In the genomic region with DNA sequence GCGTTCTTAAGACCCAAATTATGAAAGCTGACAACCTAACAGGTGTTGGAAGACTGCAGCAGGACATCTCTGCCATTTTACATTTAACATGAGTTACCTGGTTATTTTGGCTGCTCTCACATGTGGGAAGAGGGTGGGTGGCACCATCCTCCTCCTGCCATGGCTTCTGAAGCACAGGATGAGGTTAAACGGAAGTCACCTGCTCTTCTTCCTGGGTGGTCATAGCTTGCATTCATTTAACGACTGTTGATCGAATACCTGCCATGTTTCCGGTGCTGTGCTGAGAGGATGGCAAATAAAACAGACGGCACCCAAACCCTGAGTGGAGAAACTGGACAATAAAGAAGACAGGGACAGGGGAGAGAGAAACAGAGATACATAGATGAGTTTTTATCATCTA, we compare ENCODE assay signal across 17 cellular contexts.
DNase-seq lines count a peak whose midpoint lies in the region; ATAC-seq and TF ChIP-seq lines count a peak whose summit lies in the region.
"Had no signal": no experiment of that assay in that cellular context is flagged by ENCODE, and none has a peak within 500 bp of the region (broad histone marks: within the 10 kb centered on the region; RNA-seq: fewer than 3 reads in every experiment).

No MANE protein-coding gene starts in this region.

- TF ChIP-seq POLR2A in suprapubic skin (IDR thresholded peaks at IDR 0.05), result no peak

- WGBS in suprapubic skin, result 93% methylated on average over 6 of the region's 6 CpGs

- H3K36me3 ChIP-seq in CD8-positive, alpha-beta T cell (ENCODE audit: insufficient read depth, low read length), result no peaks in the 10 kb centered on the region
- H3K36me3 ChIP-seq in suprapubic skin, result no peaks in the 10 kb centered on the region

- H3K4me3 ChIP-seq in CD8-positive, alpha-beta T cell (ENCODE audit: low read depth, low read length), result no peak overlapping the region
- no peak overlapping the region for H3K4me3 ChIP-seq in suprapubic skin
- H3K4me3 ChIP-seq: K562 had no signal

- H3K27me3 Mint-ChIP-seq in activated CD8-positive, alpha-beta memory T cell treated with anti-CD3 and anti-CD28 coated beads, Interleukin-2, amount 10 ng/mL, durations not matched to agents 7 days and 5 days, result no peaks in the 10 kb centered on the region
- no peaks in the 10 kb centered on the region for H3K27me3 Mint-ChIP-seq in CD8-positive, alpha-beta T cell (ENCODE audit: low read depth)
- H3K27me3 Mint-ChIP-seq in T-helper 2 cell treated with Interferon-gamma antibody and Interleukin-4, amounts not matched to agents 5 μg/mL and 100 μg/mL, for 36 hours (ENCODE audit: low read depth), result no peaks in the 10 kb centered on the region
- no peaks in the 10 kb centered on the region for H3K27me3 Mint-ChIP-seq in type B pancreatic cell

- intact Hi-C loops in CD8-positive, alpha-beta T cell (cut with DNase I, micrococcal nuclease), result no loop called here

- TF ChIP-seq CTCF in CD8-positive, alpha-beta T cell (IDR thresholded peaks at IDR 0.05), result no peak
- TF ChIP-seq CTCF in suprapubic skin (IDR thresholded peaks at IDR 0.05) (no peak), foreskin keratinocyte (conservative IDR thresholded peaks at IDR 0.05) (no peak), type B pancreatic cell (conservative IDR thresholded peaks at IDR 0.05) (no peak)

- POLR2A ChIA-PET in CD8-positive, alpha-beta T cell (lab: Charles Lee), result interaction anchor here (1.4 kb wide), 1 partner anchor 16 kb away, joined by 4 read pairs; no protein-coding TSS in a partner anchor

- peaks cover 6% of the 10 kb centered on the region for H3K4me1 Mint-ChIP-seq in activated CD8-positive, alpha-beta memory T cell treated with anti-CD3 and anti-CD28 coated beads, Interleukin-2, amount 10 ng/mL, durations not matched to agents 7 days and 5 days
- H3K4me1 Mint-ChIP-seq in CD8-positive, alpha-beta T cell (ENCODE audit: low read depth), result peaks cover 24% of the 10 kb centered on the region
- peaks cover 4% of the 10 kb centered on the region for H3K4me1 Mint-ChIP-seq in T-helper 2 cell treated with Interferon-gamma antibody and Interleukin-4, amounts not matched to agents 5 μg/mL and 100 μg/mL, for 36 hours (ENCODE audit: low read depth)
- no peaks in the 10 kb centered on the region for H3K4me1 Mint-ChIP-seq in type B pancreatic cell (ENCODE audit: unreplicated experiment)

- no peak overlapping the region for H3K27ac ChIP-seq in CD8-positive, alpha-beta T cell (ENCODE audit: low read depth, low read length)
- H3K27ac ChIP-seq in suprapubic skin, result peak overlapping the region; percentile 27
- H3K27ac ChIP-seq in foreskin keratinocyte, result no peak overlapping the region
- H3K27ac ChIP-seq: C4-2B had no signal

- TF ChIP-seq EP300 in suprapubic skin (IDR thresholded peaks at IDR 0.05), result no peak

- peaks cover 15% of the 10 kb centered on the region for H3K36me3 Mint-ChIP-seq in activated CD8-positive, alpha-beta memory T cell treated with anti-CD3 and anti-CD28 coated beads, Interleukin-2, amount 10 ng/mL, durations not matched to agents 7 days and 5 days
- peaks cover 39% of the 10 kb centered on the region for H3K36me3 Mint-ChIP-seq in CD8-positive, alpha-beta T cell
- H3K36me3 Mint-ChIP-seq in T-helper 2 cell treated with Interferon-gamma antibody and Interleukin-4, amounts not matched to agents 5 μg/mL and 100 μg/mL, for 36 hours (ENCODE audit: low read depth), result peaks cover 13% of the 10 kb centered on the region
- peaks cover 4% of the 10 kb centered on the region for H3K36me3 Mint-ChIP-seq in type B pancreatic cell

- peaks cover 4% of the 10 kb centered on the region for H3K9me3 Mint-ChIP-seq in activated CD8-positive, alpha-beta memory T cell treated with anti-CD3 and anti-CD28 coated beads, Interleukin-2, amount 10 ng/mL, durations not matched to agents 7 days and 5 days (ENCODE audit: low read depth)
- peaks cover 16% of the 10 kb centered on the region for H3K9me3 Mint-ChIP-seq in CD8-positive, alpha-beta T cell
- peaks cover 5% of the 10 kb centered on the region for H3K9me3 Mint-ChIP-seq in T-helper 2 cell treated with Interferon-gamma antibody and Interleukin-4, amounts not matched to agents 5 μg/mL and 100 μg/mL, for 36 hours
- H3K9me3 Mint-ChIP-seq in type B pancreatic cell, result no peaks in the 10 kb centered on the region

- H3K9me3 ChIP-seq in CD8-positive, alpha-beta T cell (ENCODE audit: low read length), result no peaks in the 10 kb centered on the region
- peaks cover 4% of the 10 kb centered on the region for H3K9me3 ChIP-seq in suprapubic skin

- ATAC-seq in activated CD8-positive, alpha-beta memory T cell treated with anti-CD3 and anti-CD28 coated beads, Interleukin-2, amount 10 ng/mL, durations not matched to agents 7 days and 5 days, result no peak
- no peak for ATAC-seq in CD8-positive, alpha-beta T cell
- ATAC-seq in foreskin keratinocyte (no peak), GM18873 (IDR thresholded peaks at IDR 0.05; ENCODE audit: low FRiP score, unreplicated experiment) (no peak)
- ATAC-seq: K562, Panc1 had no signal

- CTCF ChIA-PET in activated CD8-positive, alpha-beta memory T cell treated with anti-CD3 and anti-CD28 coated beads, Interleukin-2, amount 10 ng/mL, durations not matched to agents 7 days and 5 days (lab: Charles Lee), result no interaction called here
- CTCF ChIA-PET in CD8-positive, alpha-beta T cell (lab: Charles Lee), result no interaction called here

- no peaks in the 10 kb centered on the region for H3K27me3 ChIP-seq in CD8-positive, alpha-beta T cell (ENCODE audit: insufficient read depth, low read length)
- no peaks in the 10 kb centered on the region for H3K27me3 ChIP-seq in suprapubic skin
- H3K27me3 ChIP-seq in foreskin keratinocyte, result no peaks in the 10 kb centered on the region

- H3K4me3 Mint-ChIP-seq in activated CD8-positive, alpha-beta memory T cell treated with anti-CD3 and anti-CD28 coated beads, Interleukin-2, amount 10 ng/mL, durations not matched to agents 7 days and 5 days, result no peak overlapping the region
- H3K4me3 Mint-ChIP-seq in CD8-positive, alpha-beta T cell, result peak overlapping the region; percentile 4
- no peak overlapping the region for H3K4me3 Mint-ChIP-seq in T-helper 2 cell treated with Interferon-gamma antibody and Interleukin-4, amounts not matched to agents 5 μg/mL and 100 μg/mL, for 36 hours
- H3K4me3 Mint-ChIP-seq in type B pancreatic cell, result no peak overlapping the region

- no peak for DNase-seq in activated CD8-positive, alpha-beta memory T cell treated with anti-CD3 and anti-CD28 coated beads, Interleukin-2, amount 10 ng/mL, durations not matched to agents 7 days and 5 days
- DNase-seq in activated CD8-positive, alpha-beta memory T cell treated with anti-CD3 and anti-CD28 coated beads for 24 hours, result no peak
- DNase-seq in CD8-positive, alpha-beta T cell, result no peak
- no peak for DNase-seq in T-helper 2 cell treated with Interferon-gamma antibody and Interleukin-4, amounts not matched to agents 5 μg/mL and 100 μg/mL, for 36 hours (ENCODE audit: low spot score)
- DNase-seq in suprapubic skin (ENCODE audit: low spot score in 2 of 2) (no peak), foreskin keratinocyte (no peak), type B pancreatic cell (ENCODE audit: extremely low spot score, unreplicated experiment) (no peak)
- DNase-seq: DMS79, NCI-H1092, NCI-H1436, NCI-H187 treated with DMSO at 0.1 percent for 48 hours, NCI-H82, SIG-M5 had no signal

- peaks cover 7% of the 10 kb centered on the region for H3K4me1 ChIP-seq in CD8-positive, alpha-beta T cell (ENCODE audit: insufficient read depth, low read length)
- H3K4me1 ChIP-seq in suprapubic skin (peaks cover 16% of the 10 kb centered on the region), foreskin keratinocyte (no peaks in the 10 kb centered on the region)

- peak overlapping the region; percentile 34 for H3K27ac Mint-ChIP-seq in activated CD8-positive, alpha-beta memory T cell treated with anti-CD3 and anti-CD28 coated beads, Interleukin-2, amount 10 ng/mL, durations not matched to agents 7 days and 5 days
- H3K27ac Mint-ChIP-seq in CD8-positive, alpha-beta T cell, result peak overlapping the region; percentile 72
- H3K27ac Mint-ChIP-seq in T-helper 2 cell treated with Interferon-gamma antibody and Interleukin-4, amounts not matched to agents 5 μg/mL and 100 μg/mL, for 36 hours, result peak overlapping the region; percentile 19
- no peak overlapping the region for H3K27ac Mint-ChIP-seq in type B pancreatic cell
